ENCODE assay signal across 8 cellular contexts in the genomic region with DNA sequence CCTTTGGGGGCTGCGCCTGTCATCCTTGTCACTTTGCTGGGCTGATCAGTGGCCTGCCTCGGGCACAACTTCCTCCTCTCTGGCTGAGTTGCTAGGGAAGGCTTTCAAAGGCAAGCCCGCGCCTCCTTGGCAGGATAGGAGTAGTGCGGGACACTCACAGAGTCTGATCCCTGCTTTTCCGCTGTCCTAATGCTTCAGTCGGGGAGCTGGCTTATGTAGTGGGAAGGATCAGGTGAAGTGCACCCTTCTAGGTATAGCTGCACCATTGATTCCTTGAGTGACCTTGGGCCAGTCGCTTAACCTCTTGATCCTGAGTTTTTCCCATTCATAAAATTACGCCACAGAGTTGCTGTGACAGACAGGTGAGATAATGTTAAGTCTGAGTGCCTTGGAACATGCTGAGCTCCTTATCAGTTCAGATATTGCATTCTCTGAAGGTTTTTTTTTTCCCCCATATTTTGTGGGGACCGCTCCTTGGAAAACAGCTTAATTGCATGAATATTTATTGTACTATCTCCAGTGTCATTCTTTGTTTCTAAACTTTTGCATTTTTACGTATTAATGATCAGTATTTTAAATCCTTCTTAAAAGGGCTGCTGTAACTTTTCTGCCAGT. TPM values are rescaled to one million over a fixed set of nuclear protein-coding genes. Genes with fewer than 3 reads are reported as not detected.
DNase-seq lines count a peak whose midpoint lies in the region; ATAC-seq and TF ChIP-seq lines count a peak whose summit lies in the region.

No MANE protein-coding gene starts in this region.

- TF ChIP-seq POLR2A in vagina (IDR thresholded peaks at IDR 0.05), result no peak

- H3K4me3 ChIP-seq in colonic mucosa, result peak overlapping the region; percentile 99
- peak overlapping the region; percentile 83 for H3K4me3 ChIP-seq in mesodermal cell (ENCODE audit: extremely low read depth, insufficient read depth, low read length, poor library complexity, severe bottlenecking)
- H3K4me3 ChIP-seq in vagina, result peak overlapping the region; percentile 93 to 94

- H3K9ac ChIP-seq in colonic mucosa (ENCODE audit: low read depth in 2 of 2, low read length in 2 of 2), result peak overlapping the region; percentile 96 to 99

- H3K36me3 ChIP-seq in colonic mucosa (no peaks in the 10 kb centered on the region), mesodermal cell (ENCODE audit: control insufficient read depth, insufficient read depth, low read length) (peaks cover 35% of the 10 kb centered on the region), vagina (no peaks in the 10 kb centered on the region)

- H3K4me1 ChIP-seq in colonic mucosa (peaks cover 8% of the 10 kb centered on the region), mesodermal cell (ENCODE audit: control insufficient read depth, insufficient read depth, low read length, poor library complexity, severe bottlenecking) (peaks cover 8% of the 10 kb centered on the region), vagina (peaks cover 46% of the 10 kb centered on the region)

- H3K27me3 ChIP-seq in colonic mucosa (no peaks in the 10 kb centered on the region), vagina (no peaks in the 10 kb centered on the region)

- intact Hi-C loops in colonic mucosa (cut with DNase I) (no loop called here), vagina (cut with DNase I) (loop anchor here (10.0 kb wide), 1 partner anchor 71 kb away; the partner anchor contains the start of gene TMEM41B)

- no peaks in the 10 kb centered on the region for H3K9me3 ChIP-seq in colonic mucosa
- no peaks in the 10 kb centered on the region for H3K9me3 ChIP-seq in mesodermal cell (ENCODE audit: control insufficient read depth, low read length)
- no peaks in the 10 kb centered on the region for H3K9me3 ChIP-seq in vagina

- peak overlapping the region; percentile 93 for H3K27ac ChIP-seq in colonic mucosa
- peak overlapping the region; percentile 88 for H3K27ac ChIP-seq in mesodermal cell (ENCODE audit: low read depth, low read length, severe bottlenecking)
- peak overlapping the region; percentile 84 for H3K27ac ChIP-seq in vagina

- TF ChIP-seq CTCF in colonic mucosa (IDR thresholded peaks at IDR 0.05) (no peak), vagina (IDR thresholded peaks at IDR 0.05) (no peak)

- 0 to 5% methylated on average over 4 to 7 of the region's 11 CpGs for WGBS in mesodermal cell (ENCODE audit: insufficient coverage in 2 of 2), 2 experiments

- peak; percentile 21 for ATAC-seq in HG02885 (IDR thresholded peaks at IDR 0.05; ENCODE audit: poor library complexity, unreplicated experiment)

- peak; percentile 45 for DNase-seq in NCI-H2171 treated with DMSO at 0.1 percent for 48 hours (lab: John Stamatoyannopoulos, UW)
- DNase-seq in NCI-H2171 (lab: John Stamatoyannopoulos, UW), result no peak
- DNase-seq in colonic mucosa, result no peak
- no peak for DNase-seq in vagina (ENCODE audit: extremely low spot score in 2 of 2)
- no peak for DNase-seq in NCI-H187 (lab: John Stamatoyannopoulos, UW)

TF ChIP-seq in PFSK-1, 5 proteins besides CTCF, POLR2A, EP300 and RAD21:
- TF ChIP-seq POLR2AphosphoS5 (IDR thresholded peaks at IDR 0.05; ENCODE audit: low read depth, low read length) (no peak), SIN3A (IDR thresholded peaks at IDR 0.05; ENCODE audit: borderline replicate concordance, insufficient read depth, low read length) (peak; percentile 49; the same call in 1 of the 2 replicates), FOXP2 (optimal IDR thresholded peaks at IDR 0.05; ENCODE audit: borderline replicate concordance, extremely low read depth, extremely low read length, insufficient read depth) (no peak), TAF1 (IDR thresholded peaks at IDR 0.05; ENCODE audit: borderline replicate concordance, insufficient read depth, low read length) (no peak)
- TF ChIP-seq, protein P1, sequence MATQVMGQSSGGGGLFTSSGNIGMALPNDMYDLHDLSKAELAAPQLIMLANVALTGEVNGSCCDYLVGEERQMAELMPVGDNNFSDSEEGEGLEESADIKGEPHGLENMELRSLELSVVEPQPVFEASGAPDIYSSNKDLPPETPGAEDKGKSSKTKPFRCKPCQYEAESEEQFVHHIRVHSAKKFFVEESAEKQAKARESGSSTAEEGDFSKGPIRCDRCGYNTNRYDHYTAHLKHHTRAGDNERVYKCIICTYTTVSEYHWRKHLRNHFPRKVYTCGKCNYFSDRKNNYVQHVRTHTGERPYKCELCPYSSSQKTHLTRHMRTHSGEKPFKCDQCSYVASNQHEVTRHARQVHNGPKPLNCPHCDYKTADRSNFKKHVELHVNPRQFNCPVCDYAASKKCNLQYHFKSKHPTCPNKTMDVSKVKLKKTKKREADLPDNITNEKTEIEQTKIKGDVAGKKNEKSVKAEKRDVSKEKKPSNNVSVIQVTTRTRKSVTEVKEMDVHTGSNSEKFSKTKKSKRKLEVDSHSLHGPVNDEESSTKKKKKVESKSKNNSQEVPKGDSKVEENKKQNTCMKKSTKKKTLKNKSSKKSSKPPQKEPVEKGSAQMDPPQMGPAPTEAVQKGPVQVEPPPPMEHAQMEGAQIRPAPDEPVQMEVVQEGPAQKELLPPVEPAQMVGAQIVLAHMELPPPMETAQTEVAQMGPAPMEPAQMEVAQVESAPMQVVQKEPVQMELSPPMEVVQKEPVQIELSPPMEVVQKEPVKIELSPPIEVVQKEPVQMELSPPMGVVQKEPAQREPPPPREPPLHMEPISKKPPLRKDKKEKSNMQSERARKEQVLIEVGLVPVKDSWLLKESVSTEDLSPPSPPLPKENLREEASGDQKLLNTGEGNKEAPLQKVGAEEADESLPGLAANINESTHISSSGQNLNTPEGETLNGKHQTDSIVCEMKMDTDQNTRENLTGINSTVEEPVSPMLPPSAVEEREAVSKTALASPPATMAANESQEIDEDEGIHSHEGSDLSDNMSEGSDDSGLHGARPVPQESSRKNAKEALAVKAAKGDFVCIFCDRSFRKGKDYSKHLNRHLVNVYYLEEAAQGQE (IDR thresholded peaks at IDR 0.05; ENCODE audit: insufficient read depth in 1 of 2, low read depth in 2 of 2, low read length in 2 of 2), result no peak

RNA-seq across cellular contexts. Expression of gene IPO7, which starts 0.9 kb away (rescaled TPM):
- polyA plus RNA-seq in PFSK-1 (2012; ENCODE audit: insufficient read length, low read depth), result 96.8 TPM
- 100 to 1,000 TPM in 1 of 2 donors, 10 to 100 TPM in 1; 80.8 to 103 TPM for total RNA-seq in colonic mucosa
- polyA plus RNA-seq in mesodermal cell (2013, experiment 1 of 2), result 152 TPM
- polyA plus RNA-seq in mesodermal cell (2013, experiment 2 of 2), result 157 TPM
- total RNA-seq in vagina, result 64.8 TPM
